ENCODE assay signal across 21 cellular contexts in genomic region chr14:81004575-81004974, GRCh38. TPM values are rescaled to one million over a fixed set of nuclear protein-coding genes. Genes with fewer than 3 reads are reported as not detected.
DNase-seq lines count a peak whose midpoint lies in the region; ATAC-seq, FAIRE-seq and TF ChIP-seq lines count a peak whose summit lies in the region.
"Had no signal": no experiment of that assay in that cellular context is flagged by ENCODE, and none has a peak within 500 bp of the region (broad histone marks: within the 10 kb centered on the region; RNA-seq: fewer than 3 reads in every experiment).

No MANE protein-coding gene starts in this region.

- no peak for TF ChIP-seq POLR2A in A549 (IDR thresholded peaks at IDR 0.05; ENCODE audit: low read length)
- TF ChIP-seq POLR2A in IMR-90 (IDR thresholded peaks at IDR 0.05; ENCODE audit: low read depth, low read length): no peak
- TF ChIP-seq POLR2A in thyroid gland (IDR thresholded peaks at IDR 0.05): no peak

- no peak overlapping the region for H2BK5ac ChIP-seq in IMR-90 (ENCODE audit: low read depth, low read length, poor library complexity, severe bottlenecking)

- FAIRE-seq in A549 (lab: Jason Lieb, UNC): no peak
- FAIRE-seq: GM12878, H1 had no signal

- no peak for TF ChIP-seq RAD21 in A549 (conservative IDR thresholded peaks at IDR 0.05 in 1 of 2, IDR thresholded peaks at IDR 0.05 in 1 of 2)
- no peak for TF ChIP-seq RAD21 in IMR-90 (IDR thresholded peaks at IDR 0.05; ENCODE audit: low read length)

- H3K9me1 ChIP-seq in IMR-90 (ENCODE audit: insufficient read depth, low read length): no peaks in the 10 kb centered on the region

- WGBS in A549 (ENCODE audit: missing lambda C conversion rate): 83% methylated on average over 1 of the region's 1 CpG
- 60% methylated on average over 1 of the region's 1 CpG; no CpG with 5 or more reads in 1 of the 2 experiments for WGBS in IMR-90 (ENCODE audit: extremely low coverage in 2 of 2, insufficient read length in 1 of 2), 2 experiments
- WGBS in thyroid gland, 2 donors: 88 to 100% methylated on average over 1 of the region's 1 CpG

- H3K27ac ChIP-seq in A549: no peak overlapping the region
- no peak overlapping the region for H3K27ac ChIP-seq in IMR-90 (ENCODE audit: insufficient read depth, low read length)
- no peak overlapping the region for H3K27ac ChIP-seq in RWPE2 (ENCODE audit: poor library complexity, severe bottlenecking)
- peak overlapping the region; percentile 43 to 77 (median 65) for H3K27ac ChIP-seq in thyroid gland

- intact Hi-C loops in IMR-90 (cut with micrococcal nuclease): no loop called here
- intact Hi-C loops in thyroid gland (cut with DNase I): no loop called here

- H2AK9ac ChIP-seq in IMR-90 (replicated peaks; ENCODE audit: low read depth, low read length, poor library complexity): no peak overlapping the region

- H3K4me2 ChIP-seq in A549: no peak overlapping the region
- H3K4me2 ChIP-seq in IMR-90 (ENCODE audit: low read depth, low read length): no peak overlapping the region

- no peak overlapping the region for H3K4ac ChIP-seq in IMR-90 (ENCODE audit: low read depth, low read length)

- no peak overlapping the region for H2AK5ac ChIP-seq in IMR-90 (ENCODE audit: low read depth, low read length)

- no peak overlapping the region for H3K9ac ChIP-seq in IMR-90 (ENCODE audit: low read depth, low read length)

- no peak for DNase-seq in A549 (ENCODE audit: low read depth in 1 of 2, low spot score in 1 of 2)
- no peak for DNase-seq in IMR-90
- no peak for DNase-seq in RWPE2 (ENCODE audit: low spot score)
- DNase-seq in thyroid gland: no peak
- DNase-seq in DMS114 treated with DMSO at 0.1 percent for 48 hours (lab: John Stamatoyannopoulos, UW; ENCODE audit: unreplicated experiment): no peak
- no peak for DNase-seq in activated effector memory CD4-positive, alpha-beta T cell treated with Interleukin-2 at 50 U/mL for 16 hours
- DNase-seq in MV-4-11 (lab: John Stamatoyannopoulos, UW): no peak
- DNase-seq: 8988T; C1 segment of cervical spinal cord; Calu3; CD4-positive, alpha-beta memory T cell; COR-L47; DMS153; DND-41; GDM1; H7; HCEC 1CT had no signal

- no peaks in the 10 kb centered on the region; the same call in 1 of the 2 replicates for H3K27me3 ChIP-seq in IMR-90 (ENCODE audit: control insufficient read depth, insufficient read depth, low read length)
- H3K27me3 ChIP-seq in RWPE2 (ENCODE audit: insufficient read depth, poor library complexity, severe bottlenecking): peaks cover 4% of the 10 kb centered on the region
- no peaks in the 10 kb centered on the region for H3K27me3 ChIP-seq in thyroid gland

- ATAC-seq in A549: no peak
- no peak for ATAC-seq in IMR-90 (ENCODE audit: low read depth)
- ATAC-seq in RWPE2 (ENCODE audit: low read depth): peak; percentile 25; the same call in 1 of the 3 replicates
- ATAC-seq: GM12878 had no signal

- in situ Hi-C loops in IMR-90 (cut with MboI; ENCODE audit: low sequenced_read_pairs): no loop called here

- no peaks in the 10 kb centered on the region for H3K36me3 ChIP-seq in IMR-90 (ENCODE audit: control insufficient read depth, insufficient read depth, low read length)
- no peaks in the 10 kb centered on the region for H3K36me3 ChIP-seq in RWPE2 (ENCODE audit: low read depth)
- H3K36me3 ChIP-seq in thyroid gland: no peaks in the 10 kb centered on the region

- H2BK120ac ChIP-seq in IMR-90 (ENCODE audit: low read depth, low read length): no peak overlapping the region

- BruUV-seq in IMR-90 (replicated peaks; lab: Mats Ljungman, UMichigan): no TSS peak

- H3K9me3 ChIP-seq in A549 (no peaks in the 10 kb centered on the region), IMR-90 (ENCODE audit: control insufficient read depth, insufficient read depth, low read length) (no peaks in the 10 kb centered on the region), RWPE2 (ENCODE audit: severe bottlenecking) (no peaks in the 10 kb centered on the region), thyroid gland (no peaks in the 10 kb centered on the region)

- H3K4me1 ChIP-seq in A549 (no peaks in the 10 kb centered on the region), IMR-90 (ENCODE audit: control insufficient read depth, insufficient read depth, low read length) (no peaks in the 10 kb centered on the region), RWPE2 (ENCODE audit: insufficient read depth, poor library complexity, severe bottlenecking) (no peaks in the 10 kb centered on the region), thyroid gland (peaks cover 55 to 66% of the 10 kb centered on the region in 2 donors)

- no peak for TF ChIP-seq CTCF in A549 (IDR thresholded peaks at IDR 0.05)
- TF ChIP-seq CTCF in IMR-90 (conservative IDR thresholded peaks at IDR 0.05; ENCODE audit: low read depth, low read length): no peak
- TF ChIP-seq CTCF in RWPE2 (IDR thresholded peaks at IDR 0.05; ENCODE audit: poor library complexity, severe bottlenecking): no peak
- TF ChIP-seq CTCF in thyroid gland (IDR thresholded peaks at IDR 0.05): no peak

- H3K23ac ChIP-seq in IMR-90 (ENCODE audit: low read depth, low read length): no peak overlapping the region

- H3K18ac ChIP-seq in IMR-90 (ENCODE audit: low read depth, low read length): no peak overlapping the region

- CTCF ChIA-PET in A549 (lab: Yijun Ruan, JAX) (no interaction called here), IMR-90 (lab: Yijun Ruan, JAX) (no interaction called here)

- H4K20me1 ChIP-seq in IMR-90 (ENCODE audit: insufficient read depth, low read length): no peaks in the 10 kb centered on the region

- no peak overlapping the region for H3K56ac ChIP-seq in IMR-90 (ENCODE audit: extremely low read depth, insufficient read depth, low read length)

- no peak overlapping the region for H4K5ac ChIP-seq in IMR-90 (ENCODE audit: low read depth, low read length)

- no peak overlapping the region for H4K91ac ChIP-seq in IMR-90 (ENCODE audit: insufficient read depth, low read depth, low read length)

- H3K4me3 ChIP-seq in A549 (no peak overlapping the region), IMR-90 (ENCODE audit: insufficient read depth, low read depth, low read length) (no peak overlapping the region), RWPE2 (ENCODE audit: severe bottlenecking) (no peak overlapping the region), thyroid gland (replicated peaks in 1 of 3) (no peak overlapping the region)
- H3K4me3 ChIP-seq: GM12878 had no signal

- no peak overlapping the region for H2BK15ac ChIP-seq in IMR-90 (ENCODE audit: low read depth, low read length)

- POLR2A ChIA-PET in A549 (lab: Yijun Ruan, JAX) (no interaction called here), IMR-90 (lab: Charles Lee; ENCODE audit: unreplicated experiment) (no interaction called here)

- no peaks in the 10 kb centered on the region for H3K79me1 ChIP-seq in IMR-90 (ENCODE audit: low read depth in 1 of 2, low read length in 2 of 2)

- no peak for TF ChIP-seq EP300 in A549 (IDR thresholded peaks at IDR 0.05)

- dilution Hi-C loops in IMR-90 (cut with HindIII; ENCODE audit: low sequenced_read_pairs, unreplicated experiment): no loop called here

- H2AFZ ChIP-seq in IMR-90 (replicated peaks; ENCODE audit: low read length, poor library complexity): no peak overlapping the region

- no peak overlapping the region for H2BK20ac ChIP-seq in IMR-90 (ENCODE audit: low read depth, low read length)

- no peak overlapping the region for H3K14ac ChIP-seq in IMR-90 (replicated peaks; ENCODE audit: low read depth, low read length)

- H4K8ac ChIP-seq in IMR-90 (ENCODE audit: low read depth in 2 of 2, low read length in 2 of 2): no peak overlapping the region

TF ChIP-seq in A549, 52 proteins besides CTCF, POLR2A, EP300 and RAD21:
- peak; percentile 59 for TF ChIP-seq MAFK (IDR thresholded peaks at IDR 0.05; ENCODE audit: partially characterized antibody)
- TF ChIP-seq PBX3 (IDR thresholded peaks at IDR 0.05): no peak
TF ChIP-seq in A549: peak in this region for 1.

TF ChIP-seq in IMR-90, 13 proteins besides CTCF, POLR2A, EP300 and RAD21:
- TF ChIP-seq USF2 (IDR thresholded peaks at IDR 0.05; ENCODE audit: low read depth, low read length) (no peak), MAFK (IDR thresholded peaks at IDR 0.05; ENCODE audit: low read depth, low read length) (peak; percentile 36), RCOR1 (IDR thresholded peaks at IDR 0.05; ENCODE audit: insufficient replicate concordance, low read length) (no peak)

RNA-seq across cellular contexts. Expression of gene TSHR, which starts 49.2 kb away (rescaled TPM):
- polyA plus RNA-seq in A549 (2011; rRNA removed) (not detected in 2 replicates), A549 (2017; fragmentation: RNase III; extraction: RNeasy Plus Mini Kit Qiagen cat#74134 plus additional on column Dnase treatment) (not detected in 3 replicates), IMR-90 (2012; rRNA removed) (not detected in 2 replicates)
- polyA plus RNA-seq in A549 (2012; cell fraction: cytosol; rRNA removed): not detected in 2 replicates
- polyA plus RNA-seq in A549 (2012; cell fraction: nucleus; rRNA removed): not detected in 2 replicates
- not detected in 2 replicates for polyA minus RNA-seq in A549 (2011; rRNA and poly(A)+ RNA removed)
- total RNA-seq in IMR-90 (2012; rRNA removed) (not detected in 2 replicates), thyroid gland (100 to 1,000 TPM; 551 to 711 (median 608) TPM)
- polyA plus RNA-seq in IMR-90 (2012; cell fraction: cytosol; rRNA removed): not detected in 2 replicates
- polyA plus RNA-seq in IMR-90 (2012; cell fraction: nucleus; rRNA removed; ENCODE audit: low replicate concordance): not detected in 2 replicates
- total RNA-seq: A673, Calu3, H1, H7 had no signal
- polyA plus RNA-seq: BJ had no signal

Comparison
In these comparisons a context has a peak if more than half of its experiments do, and no peak if none do; other contexts are left out.
1. H3K27ac ChIP-seq: peak in thyroid gland (3 of 3); none in A549 (0 of 2), IMR-90 (single experiment) and RWPE2 (single experiment).
2. RNA of gene TSHR, which starts 49.2 kb away (total RNA-seq): 551 to 711 TPM in thyroid gland; not detected in IMR-90; every median in the first group is over 100 times any median in the second.